In the genomic region with DNA sequence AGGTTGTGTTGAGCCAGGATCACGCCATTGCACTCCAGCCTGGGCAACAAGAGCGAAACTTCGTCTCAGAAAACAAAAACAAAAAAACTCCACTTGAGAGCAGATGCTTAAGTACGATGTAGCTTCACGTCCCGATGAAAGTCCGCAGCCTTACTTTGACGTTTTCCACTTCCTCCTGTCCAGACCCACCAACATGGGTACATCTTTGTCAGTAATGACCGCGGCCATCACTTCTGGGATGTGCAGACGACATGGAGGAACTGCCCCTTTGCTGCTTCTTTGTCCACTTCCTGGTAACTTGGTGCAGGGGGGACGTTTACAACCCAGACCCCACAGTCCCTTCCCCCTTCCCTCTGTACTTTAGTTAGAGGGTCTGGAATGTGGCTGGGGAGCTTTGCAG, we compare ENCODE assay signal across 1 cellular context.
TF ChIP-seq lines count a peak whose summit lies in the region.

No MANE protein-coding gene starts in this region.

TF ChIP-seq in H1, 55 proteins besides CTCF, POLR2A, EP300 and RAD21:
- TF ChIP-seq CREB1 (IDR thresholded peaks at IDR 0.05) = no peak
- TF ChIP-seq SIRT6 (IDR thresholded peaks at IDR 0.05; ENCODE audit: low read length) = no peak
- no peak for TF ChIP-seq CBX5 (IDR thresholded peaks at IDR 0.05; ENCODE audit: low read depth, low read length)
- no peak for TF ChIP-seq POLR2AphosphoS5 (IDR thresholded peaks at IDR 0.05; ENCODE audit: low read depth, low read length)
- TF ChIP-seq SUZ12 (IDR thresholded peaks at IDR 0.05; ENCODE audit: low read length) = no peak
- no peak for TF ChIP-seq EZH2 (IDR thresholded peaks at IDR 0.05; ENCODE audit: low read depth, low read length, severe bottlenecking)
- no peak for TF ChIP-seq SP1 (IDR thresholded peaks at IDR 0.05; ENCODE audit: low read depth, low read length)
- no peak for TF ChIP-seq RNF2 (IDR thresholded peaks at IDR 0.05; ENCODE audit: borderline replicate concordance, low read depth, low read length, missing control alignments, poor library complexity, severe bottlenecking)
